ENCODE assay signal across 12 cellular contexts in genomic region chr4:143372093-143372915, GRCh38. TPM values are rescaled to one million over a fixed set of nuclear protein-coding genes. Genes with fewer than 3 reads are reported as not detected.
DNase-seq lines count a peak whose midpoint lies in the region; ATAC-seq, FAIRE-seq and TF ChIP-seq lines count a peak whose summit lies in the region.
"Had no signal": no experiment of that assay in that cellular context is flagged by ENCODE, and none has a peak within 500 bp of the region (broad histone marks: within the 10 kb centered on the region; RNA-seq: fewer than 3 reads in every experiment).

No MANE protein-coding gene starts in this region.

- no peaks in the 10 kb centered on the region for H3K9me3 ChIP-seq in K562 (replicated peaks; ENCODE audit: control insufficient read depth, insufficient read depth, low read depth, low read length)
- H3K9me3 ChIP-seq: tibial nerve had no signal

- peaks cover 60% of the 10 kb centered on the region for H3K79me2 ChIP-seq in K562 (ENCODE audit: control insufficient read depth, insufficient read depth, low read length)

- no peak overlapping the region for H3K4me2 ChIP-seq in K562 (ENCODE audit: insufficient read depth, low read length)

- intact Hi-C loops in K562 (cut with micrococcal nuclease) (no loop called here), Right ventricle myocardium inferior (cut with DNase I) (no loop called here)

- POLR2A ChIA-PET in K562 (lab: Yijun Ruan, JAX), result no interaction called here

- peak; percentile 15 for FAIRE-seq in K562 (lab: Jason Lieb, UNC)
- FAIRE-seq: endometrium had no signal

- H3K9ac ChIP-seq in K562 (ENCODE audit: insufficient read depth in 1 of 2, low read depth in 2 of 2, low read length in 2 of 2), result no peak overlapping the region

- peak; percentile 83 for ATAC-seq in GM18520 (IDR thresholded peaks at IDR 0.05; ENCODE audit: unreplicated experiment)
- ATAC-seq in GM21526 (IDR thresholded peaks at IDR 0.05; ENCODE audit: low FRiP score, unreplicated experiment), result peak; percentile 44
- ATAC-seq in HG03108 (IDR thresholded peaks at IDR 0.05; ENCODE audit: unreplicated experiment), result peak; percentile 57
- no peak for ATAC-seq in K562
- no peak for ATAC-seq in Right ventricle myocardium inferior
- ATAC-seq: natural killer cell treated with Interleukin-12 subunit alpha and Interleukin-12 subunit beta and Interleukin-15 and Interleukin-18, amount 100 ng/mL, for 72 hours had no signal

- no peaks in the 10 kb centered on the region; the same call in 2 of the 3 replicates for H3K36me3 ChIP-seq in K562 (ENCODE audit: control insufficient read depth, insufficient read depth, low read length)
- H3K36me3 ChIP-seq: tibial nerve had no signal

- no peak overlapping the region for H2AFZ ChIP-seq in K562 (ENCODE audit: low read depth, low read length)

- TF ChIP-seq RAD21 in K562 (CRISPR knock-in tag; conservative IDR thresholded peaks at IDR 0.05 in 1 of 2, IDR thresholded peaks at IDR 0.05 in 1 of 2), result no peak

- DNase-seq in K562 (ENCODE audit: extremely low read depth in 1 of 4, low spot score in 3 of 4) (no peak), amygdala (lab: John Stamatoyannopoulos, UW) (no peak), Right ventricle myocardium inferior (ENCODE audit: missing footprints) (no peak), NK-92 (lab: John Stamatoyannopoulos, UW; ENCODE audit: unreplicated experiment) (no peak), cerebellar cortex (ENCODE audit: low spot score) (no peak)
- DNase-seq: COR-L47 had no signal

- H3K9me1 ChIP-seq in K562 (ENCODE audit: control insufficient read depth, insufficient read depth, low read length), result no peaks in the 10 kb centered on the region

- 0 out of 2 replicates have a peak, but pooled peaks cover 4% of the 10 kb centered on the region for H4K20me1 ChIP-seq in K562 (replicated peaks; ENCODE audit: control insufficient read depth, insufficient read depth, low read length)

- H3K27me3 ChIP-seq in K562 (ENCODE audit: control insufficient read depth in 2 of 2, insufficient read depth in 2 of 2, low read length in 2 of 2), result no peaks in the 10 kb centered on the region
- H3K27me3 ChIP-seq: tibial nerve had no signal

- no peak for TF ChIP-seq CTCF in K562 (IDR thresholded peaks at IDR 0.05 in 2 of 3, conservative IDR thresholded peaks at IDR 0.05 in 1 of 3; ENCODE audit: insufficient read depth in 2 of 3, low read depth in 1 of 3, low read length in 3 of 3)

- no peak for TF ChIP-seq POLR2A in K562 (conservative IDR thresholded peaks at IDR 0.05)

- H3K27ac ChIP-seq in K562 (ENCODE audit: extremely low read depth, low read depth, low read length), result no peak overlapping the region

- H3K4me3 ChIP-seq in K562, result no peak overlapping the region
- H3K4me3 ChIP-seq: tibial nerve had no signal

- CTCF ChIA-PET in K562 (lab: Yijun Ruan, JAX; ENCODE audit: low intra/inter-chr PET ratio), result no interaction called here

- WGBS in K562 (ENCODE audit: insufficient coverage, low coverage, missing lambda C conversion rate), result 95% methylated on average over 1 of the region's 1 CpG

- BruUV-seq in K562 (replicated peaks; lab: Mats Ljungman, UMichigan), result no TSS peak

- in situ Hi-C loops in K562 (cut with MboI), result no loop called here

- no peak for TF ChIP-seq EP300 in K562 (IDR thresholded peaks at IDR 0.05; ENCODE audit: low read length)

- peaks cover 5 to 12% of the 10 kb centered on the region in 2 experiments; a peak in 4 of 5 replicates for H3K4me1 ChIP-seq in K562 (replicated peaks in 1 of 2; ENCODE audit: control insufficient read depth in 2 of 2, insufficient read depth in 2 of 2, low read length in 2 of 2)

TF ChIP-seq in K562, 482 proteins besides CTCF, POLR2A, EP300 and RAD21:
- TF ChIP-seq RBM22 (IDR thresholded peaks at IDR 0.05; ENCODE audit: low read depth, low read length, poor library complexity, severe bottlenecking) (no peak), ZNF583 (CRISPR knock-in tag; IDR thresholded peaks at IDR 0.05) (no peak), CREBBP (IDR thresholded peaks at IDR 0.05; ENCODE audit: low read depth, low read length) (no peak), CXXC5 (CRISPR knock-in tag; IDR thresholded peaks at IDR 0.05) (no peak), ZZZ3 (IDR thresholded peaks at IDR 0.05) (no peak), POLR2H (tag; IDR thresholded peaks at IDR 0.05; ENCODE audit: low read depth) (no peak), PRPF4 (IDR thresholded peaks at IDR 0.05; ENCODE audit: insufficient read depth, low read depth, low read length, poor library complexity, severe bottlenecking) (no peak), SRSF7 (optimal IDR thresholded peaks at IDR 0.05; ENCODE audit: low read depth, low read length) (no peak), CBFB (CRISPR knock-in tag; IDR thresholded peaks at IDR 0.05) (no peak)
TF ChIP-seq in K562: peak in this region for 0.

RNA-seq across cellular contexts. Expression of gene GAB1, which starts 35.6 kb away (rescaled TPM):
- 25.0 and 56.0 TPM in 2 replicates for total RNA-seq in K562 (2011; cell fraction: chromatin; rRNA removed; ENCODE audit: low replicate concordance)
- total RNA-seq in K562 (2011; cell fraction: nucleolus; rRNA removed), result 10.0 and 11.8 TPM in 2 replicates
- total RNA-seq in K562 (2011; cell fraction: nucleoplasm; rRNA removed), result 25.5 and 30.8 TPM in 2 replicates
- total RNA-seq in K562 (2014; rRNA removed), result 5.3 and 8.9 TPM in 2 replicates
- 9.7 and 12.0 TPM in 2 replicates for total RNA-seq in K562 (2014; rRNA removed; fragmentation: Illumina TruSeq; extraction: Trizol)
- 8.0 and 8.7 TPM in 2 replicates for total RNA-seq in K562 (2015; rRNA removed; fragmentation: Illumina TruSeq; extraction: Trizol)
- total RNA-seq in K562 (2021), result 10.3 and 10.9 TPM in 2 replicates
- polyA plus RNA-seq in K562 (2011; rRNA removed), result 7.5 and 8.8 TPM in 2 replicates
- polyA plus RNA-seq in K562 (2011; cell fraction: cytosol; rRNA removed), result 3.1 and 3.5 TPM in 2 replicates
- 14.7 and 16.9 TPM in 2 replicates for polyA plus RNA-seq in K562 (2011; cell fraction: nucleus; rRNA removed)
- polyA plus RNA-seq in K562 (2012), result 2.7 and 5.0 TPM in 2 replicates
- polyA plus RNA-seq in K562 (2014; fragmentation: Illumina TruSeq; extraction: Trizol), result 12.4 and 14.6 TPM in 2 replicates
- polyA plus RNA-seq in K562 (2014; fragmentation: Nextera tagmentation; extraction: Ambion mirVana), result 1 to 10 TPM; 1.3 to 2.2 TPM
- 2.9 and 7.1 TPM in 2 replicates for polyA plus RNA-seq in K562 (2014; rRNA removed)
- 17.5 and 25.5 TPM in 2 replicates for polyA minus RNA-seq in K562 (2011; rRNA and poly(A)+ RNA removed)
- 7.1 and 7.4 TPM in 2 replicates for polyA minus RNA-seq in K562 (2011; cell fraction: cytosol; rRNA and poly(A)+ RNA removed)
- polyA minus RNA-seq in K562 (2011; cell fraction: nucleus; rRNA and poly(A)+ RNA removed), result 14.5 and 16.8 TPM in 2 replicates
- 77.4 TPM for total RNA-seq in Right ventricle myocardium inferior

Comparison
In these comparisons a context has a peak if more than half of its experiments do, and no peak if none do; other contexts are left out.
1. ATAC-seq: peak in GM18520 (single experiment), GM21526 (single experiment) and HG03108 (single experiment); none in K562 (single experiment) and Right ventricle myocardium inferior (single experiment).